ENCODE assay signal across 12 cellular contexts in the genomic region with DNA sequence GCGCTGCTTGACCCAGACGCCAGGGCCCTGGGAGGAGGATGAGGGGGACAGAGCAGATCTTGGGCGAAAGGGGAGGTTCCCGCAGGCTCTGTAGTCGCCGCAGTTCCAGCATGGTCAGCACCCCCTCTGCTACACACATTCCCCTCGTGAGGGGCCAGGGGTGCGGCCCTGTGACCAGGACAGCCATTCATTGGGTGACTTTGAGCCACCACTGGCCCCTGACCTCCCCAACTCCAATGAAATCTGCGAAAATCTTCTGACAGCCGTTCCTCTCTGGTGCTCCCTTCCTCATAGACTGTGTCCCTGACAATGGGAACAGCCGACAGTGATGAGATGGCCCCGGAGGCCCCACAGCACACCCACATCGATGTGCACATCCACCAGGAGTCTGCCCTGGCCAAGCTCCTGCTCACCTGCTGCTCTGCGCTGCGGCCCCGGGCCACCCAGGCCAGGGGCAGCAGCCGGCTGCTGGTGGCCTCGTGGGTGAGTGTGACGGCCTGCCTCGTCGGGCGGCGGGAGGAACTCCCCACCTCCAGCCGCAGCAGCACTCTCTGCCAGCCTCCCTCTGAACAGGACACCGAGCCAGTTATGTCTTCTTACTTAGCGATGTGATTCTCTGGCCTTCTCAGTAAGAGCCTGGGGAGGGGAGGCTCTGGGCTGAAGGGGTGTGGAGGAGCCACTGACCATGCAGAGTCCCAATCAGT. TPM values are rescaled to one million over a fixed set of nuclear protein-coding genes. Genes with fewer than 3 reads are reported as not detected.
DNase-seq lines count a peak whose midpoint lies in the region; ATAC-seq, FAIRE-seq and TF ChIP-seq lines count a peak whose summit lies in the region.
"Had no signal": no experiment of that assay in that cellular context is flagged by ENCODE, and none has a peak within 500 bp of the region (broad histone marks: within the 10 kb centered on the region; RNA-seq: fewer than 3 reads in every experiment).

No MANE protein-coding gene starts in this region.

- H3K4me2 ChIP-seq in H1 (ENCODE audit: insufficient read depth in 1 of 2, low read depth in 2 of 2, low read length in 2 of 2) (peak overlapping the region; percentile 84 to 93), Karpas-422 (ENCODE audit: low read depth, low read length, poor library complexity, severe bottlenecking) (no peak overlapping the region)

- H3K36me3 Mint-ChIP-seq in activated CD4-positive, alpha-beta T cell treated with anti-CD3 and anti-CD28 coated beads for 36 hours (ENCODE audit: low read depth), result no peaks in the 10 kb centered on the region

- H4K5ac ChIP-seq in H1 (ENCODE audit: insufficient read length, low read depth, low read length), result no peak overlapping the region

- intact Hi-C loops in activated CD4-positive, alpha-beta T cell treated with anti-CD3 and anti-CD28 coated beads for 36 hours (cut with DNase I, micrococcal nuclease), result no loop called here
- intact Hi-C loops in testis (cut with DNase I; ENCODE audit: low total_unique reads), result no loop called here

- FAIRE-seq in H1 (lab: Jason Lieb, UNC), result no peak

- H3K4me3 Mint-ChIP-seq in activated CD4-positive, alpha-beta T cell treated with anti-CD3 and anti-CD28 coated beads for 36 hours, result peak overlapping the region; percentile 28
- H3K4me3 Mint-ChIP-seq: activated CD4-positive, alpha-beta T cell treated with anti-CD3 and anti-CD28 coated beads, Interleukin-2, amount 10 ng/mL, durations not matched to agents 7 days and 5 days had no signal

- no peak overlapping the region for H4K91ac ChIP-seq in H1 (replicated peaks; ENCODE audit: insufficient read length, low read length)

- H3K27me3 Mint-ChIP-seq in activated CD4-positive, alpha-beta T cell treated with anti-CD3 and anti-CD28 coated beads for 36 hours, result peaks cover 31% of the 10 kb centered on the region

- H3K23ac ChIP-seq in H1 (ENCODE audit: insufficient read length), result no peak overlapping the region

- CTCF ChIA-PET in activated CD4-positive, alpha-beta T cell treated with anti-CD3 and anti-CD28 coated beads for 36 hours (lab: Charles Lee), result interaction anchor here (1.1 kb wide), 1 partner anchor 75 kb away, joined by 3 read pairs; no protein-coding TSS in a partner anchor
- CTCF ChIA-PET in H1 (lab: Charles Lee; ENCODE audit: partially characterized antibody), result interaction anchor here (1.2 to 1.9 kb wide), 2 partner anchors 9 to 17 kb away, joined by 3 read pairs; no protein-coding TSS in a partner anchor

- no peak overlapping the region for H3K14ac ChIP-seq in H1 (ENCODE audit: insufficient read length)

- H2AK5ac ChIP-seq in H1 (ENCODE audit: low read depth, low read length), result no peak overlapping the region

- H2BK15ac ChIP-seq in H1 (ENCODE audit: low read length), result 0 out of 2 replicates have a peak overlapping the region, but pooled peaks have one; percentile 46

- 43% methylated on average over 17 of the region's 26 CpGs; no CpG with 5 or more reads in 1 of the 2 experiments for WGBS in H1 (ENCODE audit: extremely low coverage in 1 of 2, insufficient coverage in 1 of 2, insufficient read length in 1 of 2, insufficient replicate concordance in 2 of 2, low coverage in 1 of 2, low lambda C conversion rate in 2 of 2, missing lambda C conversion rate in 1 of 2), 2 experiments
- 40 to 42% methylated on average over 25 to 26 of the region's 26 CpGs for WGBS in lung, 2 donors
- 21 to 26% methylated on average over 4 to 25 of the region's 26 CpGs for whole genome bisulfite sequencing in testis, 2 donors

- peaks cover 14% of the 10 kb centered on the region for H3K23me2 ChIP-seq in H1 (ENCODE audit: low read depth, low read length)

- H3K36me3 ChIP-seq in H1 (ENCODE audit: control insufficient read depth in 2 of 4, insufficient read depth in 4 of 4, low read length in 3 of 4) (peaks cover 0 to 11% (median 0%) of the 10 kb centered on the region in 4 experiments; a peak in 1 of 8 replicates), lung (ENCODE audit: control insufficient read depth in 2 of 2, insufficient read depth in 2 of 2, low read length in 2 of 2) (peaks cover 0 to 2% of the 10 kb centered on the region in 2 donors), testis (ENCODE audit: low read depth, missing control alignments) (no peaks in the 10 kb centered on the region), Karpas-422 (ENCODE audit: insufficient read depth, low read length) (no peaks in the 10 kb centered on the region)

- no peak for TF ChIP-seq RAD21 in H1 (IDR thresholded peaks at IDR 0.05 in 1 of 2, conservative IDR thresholded peaks at IDR 0.05 in 1 of 2; ENCODE audit: low read depth in 2 of 2, low read length in 2 of 2)

- no peak for DNase-seq in activated CD4-positive, alpha-beta T cell treated with anti-CD3 and anti-CD28 coated beads for 36 hours
- no peak for DNase-seq in activated CD4-positive, alpha-beta T cell treated with anti-CD3 and anti-CD28 coated beads, Interleukin-2, amount 50 U/mL, for 48 hours
- peak in 1 of 2 experiments; percentile 65 for DNase-seq in H1 (ENCODE audit: low read depth in 1 of 2, low spot score in 2 of 2)
- DNase-seq in lung (ENCODE audit: low spot score), result no peak
- DNase-seq in testis, result no peak
- DNase-seq in Karpas-422, result no peak
- no peak for DNase-seq in islet precursor cell
- DNase-seq: ACHN; activated CD4-positive, alpha-beta T cell treated with anti-CD3 and anti-CD28 coated beads, Interleukin-2, amount 10 ng/mL, durations not matched to agents 7 days and 5 days; effector CD4-positive, alpha-beta T cell had no signal

- no peak overlapping the region for H3K18ac ChIP-seq in H1 (ENCODE audit: extremely low read depth, low read length)

- no peak overlapping the region for H3K4ac ChIP-seq in H1 (replicated peaks; ENCODE audit: insufficient read length, low read depth, low read length)

- no peaks in the 10 kb centered on the region for H3K9me2 ChIP-seq in Karpas-422 (replicated peaks; ENCODE audit: insufficient read depth, low read length)

- H3K79me1 ChIP-seq in H1 (ENCODE audit: low read depth, low read length), result no peaks in the 10 kb centered on the region

- H4K8ac ChIP-seq in H1 (ENCODE audit: extremely low read depth, insufficient read depth, low read length), result no peak overlapping the region

- POLR2A ChIA-PET in activated CD4-positive, alpha-beta T cell treated with anti-CD3 and anti-CD28 coated beads for 36 hours (lab: Charles Lee), result no interaction called here
- POLR2A ChIA-PET in H1 (lab: Charles Lee; ENCODE audit: partially characterized antibody), result no interaction called here

- H4K20me1 ChIP-seq in H1 (replicated peaks in 1 of 2; ENCODE audit: control insufficient read depth in 1 of 2, insufficient read depth in 2 of 2, low read length in 2 of 2), result no peaks in the 10 kb centered on the region
- H4K20me1 ChIP-seq in Karpas-422 (ENCODE audit: insufficient read depth, low read depth, low read length), result no peaks in the 10 kb centered on the region

- ATAC-seq in activated CD4-positive, alpha-beta T cell treated with anti-CD3 and anti-CD28 coated beads for 36 hours, result peak; percentile 16
- ATAC-seq in lung (ENCODE audit: insufficient read depth, low FRiP score) (no peak), GM18861 (IDR thresholded peaks at IDR 0.05; ENCODE audit: unreplicated experiment) (no peak)

- peak in 1 of 2 experiments; percentile 88; a peak in 1 of 3 replicates for TF ChIP-seq EP300 in H1 (IDR thresholded peaks at IDR 0.05; ENCODE audit: borderline replicate concordance in 1 of 2, low read depth in 2 of 2, low read length in 2 of 2)

- H2AFZ ChIP-seq in H1 (ENCODE audit: low read length) (0 out of 2 replicates have a peak overlapping the region, but pooled peaks have one; percentile 26), Karpas-422 (ENCODE audit: low read length) (no peak overlapping the region)

- H3K4me1 Mint-ChIP-seq in activated CD4-positive, alpha-beta T cell treated with anti-CD3 and anti-CD28 coated beads for 36 hours, result peaks cover 2% of the 10 kb centered on the region

- H2BK120ac ChIP-seq in H1 (replicated peaks; ENCODE audit: low read depth, low read length), result no peak overlapping the region

- TF ChIP-seq POLR2A in H1 (IDR thresholded peaks at IDR 0.05; ENCODE audit: control extremely low read depth in 1 of 2, low read depth in 2 of 2, low read length in 2 of 2) (no peak), testis (IDR thresholded peaks at IDR 0.05) (no peak)

- H3K9ac ChIP-seq in H1 (replicated peaks in 1 of 4; ENCODE audit: extremely low read depth in 1 of 4, low read depth in 3 of 4, low read length in 3 of 4) (no peak overlapping the region), Karpas-422 (ENCODE audit: low read length) (no peak overlapping the region)

- no peak overlapping the region for H2BK20ac ChIP-seq in H1 (ENCODE audit: low read length)

- no peak overlapping the region for H3K27ac ChIP-seq in H1 (ENCODE audit: low read depth, low read length)
- no peak overlapping the region for H3K27ac ChIP-seq in lung (ENCODE audit: low read depth in 1 of 2, low read length in 1 of 2)
- H3K27ac ChIP-seq in testis, result no peak overlapping the region
- H3K27ac ChIP-seq in Karpas-422 (ENCODE audit: low read length), result no peak overlapping the region

- H3K79me2 ChIP-seq in H1 (ENCODE audit: control insufficient read depth in 1 of 2, insufficient read depth in 2 of 2, low read length in 2 of 2) (no peaks in the 10 kb centered on the region), Karpas-422 (ENCODE audit: low read length) (no peaks in the 10 kb centered on the region)

- peaks cover 37 to 48% (median 46%) of the 10 kb centered on the region in 4 experiments for H3K27me3 ChIP-seq in H1 (replicated peaks in 1 of 4; ENCODE audit: control insufficient read depth in 3 of 4, extremely low read depth in 1 of 4, insufficient read depth in 3 of 4, low read length in 3 of 4)
- no peaks in the 10 kb centered on the region for H3K27me3 ChIP-seq in lung (ENCODE audit: control insufficient read depth, insufficient read depth)
- no peaks in the 10 kb centered on the region for H3K27me3 ChIP-seq in testis
- no peaks in the 10 kb centered on the region for H3K27me3 ChIP-seq in Karpas-422 (ENCODE audit: low read length)

- no peak overlapping the region for H3K27ac Mint-ChIP-seq in activated CD4-positive, alpha-beta T cell treated with anti-CD3 and anti-CD28 coated beads for 36 hours
- H3K27ac Mint-ChIP-seq: activated CD4-positive, alpha-beta T cell treated with anti-CD3 and anti-CD28 coated beads, Interleukin-2, amount 10 ng/mL, durations not matched to agents 7 days and 5 days had no signal

- no peak overlapping the region for H2BK5ac ChIP-seq in H1 (ENCODE audit: low read depth, low read length)

- H3K9me3 Mint-ChIP-seq in activated CD4-positive, alpha-beta T cell treated with anti-CD3 and anti-CD28 coated beads for 36 hours (ENCODE audit: low read depth), result peaks cover 6% of the 10 kb centered on the region
- H3K9me3 Mint-ChIP-seq: activated CD4-positive, alpha-beta T cell treated with anti-CD3 and anti-CD28 coated beads, Interleukin-2, amount 10 ng/mL, durations not matched to agents 7 days and 5 days had no signal

- H3K4me3 ChIP-seq in H1 (ENCODE audit: extremely low read depth in 1 of 4, insufficient read depth in 2 of 4, low read depth in 3 of 4, low read length in 4 of 4), result peak overlapping the region; percentile 8 to 66 (median 30); a peak in 6 of 8 replicates
- peak overlapping the region; percentile 32 for H3K4me3 ChIP-seq in lung
- peak overlapping the region; percentile 47 to 54 for H3K4me3 ChIP-seq in testis
- no peak overlapping the region for H3K4me3 ChIP-seq in Karpas-422 (ENCODE audit: low read length)

- H3K56ac ChIP-seq in H1 (replicated peaks; ENCODE audit: insufficient read length, low read depth, low read length), result no peak overlapping the region

- H3K4me1 ChIP-seq in H1 (replicated peaks in 1 of 4; ENCODE audit: control insufficient read depth in 3 of 4, insufficient read depth in 4 of 4, low read length in 3 of 4) (peaks cover 0 to 9% (median 4%) of the 10 kb centered on the region in 4 experiments; a peak in 6 of 7 replicates), lung (ENCODE audit: control insufficient read depth in 2 of 2, insufficient read depth in 2 of 2, low read length in 2 of 2) (peaks cover 0 to 11% of the 10 kb centered on the region in 2 donors), testis (peaks cover 8% of the 10 kb centered on the region), Karpas-422 (ENCODE audit: low read length) (peaks cover 4% of the 10 kb centered on the region)

- TF ChIP-seq CTCF in H1 (IDR thresholded peaks at IDR 0.05; ENCODE audit: control extremely low read depth in 1 of 3, insufficient read depth in 1 of 3, low read depth in 1 of 3, low read length in 3 of 3) (no peak), lung (IDR thresholded peaks at IDR 0.05; ENCODE audit: control extremely low read depth, extremely low read depth) (no peak), testis (IDR thresholded peaks at IDR 0.05) (no peak)

- H2BK12ac ChIP-seq in H1 (ENCODE audit: low read depth, low read length), result 0 out of 2 replicates have a peak overlapping the region, but pooled peaks have one; percentile 17

- H3K9me3 ChIP-seq in H1 (ENCODE audit: insufficient read depth in 2 of 2, low read depth in 1 of 2, low read length in 1 of 2) (peaks cover 0 to 7% of the 10 kb centered on the region in 2 experiments; a peak in 2 of 4 replicates), lung (ENCODE audit: control insufficient read depth in 2 of 2, insufficient read depth in 1 of 2, low read length in 1 of 2) (peaks cover 0 to 19% of the 10 kb centered on the region in 2 donors), testis (no peaks in the 10 kb centered on the region), Karpas-422 (ENCODE audit: low read length) (no peaks in the 10 kb centered on the region)

RNA-seq across cellular contexts. Expression of a gene that starts 0.8 kb away (rescaled TPM):
- total RNA-seq in activated CD4-positive, alpha-beta T cell treated with anti-CD3 and anti-CD28 coated beads for 36 hours, result not detected
- total RNA-seq in H1 (2021; fragmentation: NEBNext Ultra II Directional; extraction: Animal tissue kit (Norgen Biotek cat#: 25700)), result 0.90 and 1.3 TPM in 2 replicates
- polyA plus RNA-seq in H1 (2011; rRNA removed), result 0.71 and 1.5 TPM in 2 replicates
- 0.45 TPM for polyA plus RNA-seq in H1 (2011; cell fraction: cytosol; rRNA removed)
- 0.81 TPM for polyA plus RNA-seq in H1 (2011; cell fraction: nucleus; rRNA removed)
- polyA plus RNA-seq in H1 (2012, experiment 1 of 2), result 0.39 to 1.4 TPM (median 1.0 TPM) in 4 replicates
- polyA plus RNA-seq in H1 (2012, experiment 2 of 2), result 1.4 TPM
- polyA plus RNA-seq in H1 (2013, experiment 1 of 2), result 0.69 TPM
- polyA plus RNA-seq in H1 (2013, experiment 2 of 2), result 0.75 TPM
- 0.78 TPM in 1 of 2 replicates, not detected in the other for polyA minus RNA-seq in H1 (2011; rRNA and poly(A)+ RNA removed)
- polyA minus RNA-seq in H1 (2011; cell fraction: cytosol; rRNA and poly(A)+ RNA removed), result not detected
- polyA minus RNA-seq in H1 (2011; cell fraction: nucleus; rRNA and poly(A)+ RNA removed), result not detected
- 10 to 100 TPM; 18.3 to 33.1 TPM for total RNA-seq in lung
- 10 to 100 TPM; 21.3 to 25.4 TPM for polyA plus RNA-seq in lung
- total RNA-seq in testis, result 1 to 10 TPM; 1.6 to 4.2 TPM
- polyA plus RNA-seq in testis (ENCODE audit: insufficient read depth, low read depth, low replicate concordance), result 34.7 TPM
- total RNA-seq in Karpas-422 (2014; rRNA removed; shearing (Covaris generic); ENCODE audit: low replicate concordance), result not detected in 2 replicates
- total RNA-seq: activated CD4-positive, alpha-beta T cell treated with anti-CD3 and anti-CD28 coated beads, Interleukin-2, amount 10 ng/mL, durations not matched to agents 7 days and 5 days; myocyte had no signal

RNA-seq across cellular contexts. Expression of a gene that starts 1.2 kb away (rescaled TPM):
- total RNA-seq in activated CD4-positive, alpha-beta T cell treated with anti-CD3 and anti-CD28 coated beads for 36 hours, result not detected
- total RNA-seq in H1 (2021; fragmentation: NEBNext Ultra II Directional; extraction: Animal tissue kit (Norgen Biotek cat#: 25700)), result 1.2 TPM in 2 replicates
- polyA plus RNA-seq in H1 (2011; rRNA removed) (2.1 and 2.2 TPM in 2 replicates), lung (10 to 100 TPM; 14.6 to 54.8 TPM), testis (ENCODE audit: insufficient read depth, low read depth, low replicate concordance) (69.3 TPM)
- polyA plus RNA-seq in H1 (2011; cell fraction: cytosol; rRNA removed), result 1.7 TPM
- polyA plus RNA-seq in H1 (2011; cell fraction: nucleus; rRNA removed), result 1.9 TPM
- 0.48 to 1.3 TPM (median 1.2 TPM) in 4 replicates for polyA plus RNA-seq in H1 (2012, experiment 1 of 2)
- 1.3 TPM for polyA plus RNA-seq in H1 (2012, experiment 2 of 2)
- 0.91 TPM for polyA plus RNA-seq in H1 (2013, experiment 1 of 2)
- polyA plus RNA-seq in H1 (2013, experiment 2 of 2), result 0.87 TPM
- 1.0 TPM in 1 of 2 replicates, not detected in the other for polyA minus RNA-seq in H1 (2011; rRNA and poly(A)+ RNA removed)
- polyA minus RNA-seq in H1 (2011; cell fraction: cytosol; rRNA and poly(A)+ RNA removed), result not detected
- not detected for polyA minus RNA-seq in H1 (2011; cell fraction: nucleus; rRNA and poly(A)+ RNA removed)
- total RNA-seq in lung (10 to 100 TPM; 37.2 to 39.2 TPM), testis (1 to 10 TPM; 3.9 to 6.6 TPM)
- total RNA-seq in Karpas-422 (2014; rRNA removed; shearing (Covaris generic); ENCODE audit: low replicate concordance), result not detected in 2 replicates
- total RNA-seq: activated CD4-positive, alpha-beta T cell treated with anti-CD3 and anti-CD28 coated beads, Interleukin-2, amount 10 ng/mL, durations not matched to agents 7 days and 5 days; myocyte had no signal

RNA-seq across cellular contexts. Expression of a gene that starts 50.9 kb away (rescaled TPM):
- total RNA-seq in activated CD4-positive, alpha-beta T cell treated with anti-CD3 and anti-CD28 coated beads for 36 hours, result not detected
- total RNA-seq in H1 (2021; fragmentation: NEBNext Ultra II Directional; extraction: Animal tissue kit (Norgen Biotek cat#: 25700)), result 0.15 and 0.48 TPM in 2 replicates
- polyA plus RNA-seq in H1 (2011; rRNA removed) (0.17 TPM in 2 replicates), lung (1 to 10 TPM in 1 of 2 donors, under 1 TPM in 1; 0.35 to 1.3 TPM), testis (ENCODE audit: insufficient read depth, low read depth, low replicate concordance) (6.2 TPM)
- 0.06 TPM for polyA plus RNA-seq in H1 (2011; cell fraction: cytosol; rRNA removed)
- polyA plus RNA-seq in H1 (2011; cell fraction: nucleus; rRNA removed), result 0.16 TPM
- polyA plus RNA-seq in H1 (2012, experiment 1 of 2), result 0.17 to 0.21 TPM (median 0.21 TPM) in 3 of 4 replicates, not detected in the other
- 0.20 TPM for polyA plus RNA-seq in H1 (2012, experiment 2 of 2)
- 0.16 TPM for polyA plus RNA-seq in H1 (2013, experiment 1 of 2)
- polyA plus RNA-seq in H1 (2013, experiment 2 of 2), result 0.17 TPM
- polyA minus RNA-seq in H1 (2011; rRNA and poly(A)+ RNA removed), result 0.09 TPM in 1 of 2 replicates, not detected in the other
- polyA minus RNA-seq in H1 (2011; cell fraction: cytosol; rRNA and poly(A)+ RNA removed), result not detected
- 0.40 TPM for polyA minus RNA-seq in H1 (2011; cell fraction: nucleus; rRNA and poly(A)+ RNA removed)
- total RNA-seq in lung (under 1 TPM; 0.48 to 0.92 TPM), testis (1 to 10 TPM; 2.8 to 4.5 TPM)
- not detected in 2 replicates for total RNA-seq in Karpas-422 (2014; rRNA removed; shearing (Covaris generic); ENCODE audit: low replicate concordance)
- total RNA-seq: activated CD4-positive, alpha-beta T cell treated with anti-CD3 and anti-CD28 coated beads, Interleukin-2, amount 10 ng/mL, durations not matched to agents 7 days and 5 days had no signal

Comparison
In these comparisons a context has a peak if more than half of its experiments do, and no peak if none do; other contexts are left out.
1. RNA of a gene that starts 1.2 kb away (total RNA-seq): 37.2 to 39.2 TPM in lung; 3.9 to 6.6 TPM in testis, 1.2 TPM in H1, not detected in activated CD4-positive, alpha-beta T cell treated with anti-CD3 and anti-CD28 coated beads for 36 hours and not detected in Karpas-422; every median in the first group is over 4 times any median in the second.